In the genomic region with DNA sequence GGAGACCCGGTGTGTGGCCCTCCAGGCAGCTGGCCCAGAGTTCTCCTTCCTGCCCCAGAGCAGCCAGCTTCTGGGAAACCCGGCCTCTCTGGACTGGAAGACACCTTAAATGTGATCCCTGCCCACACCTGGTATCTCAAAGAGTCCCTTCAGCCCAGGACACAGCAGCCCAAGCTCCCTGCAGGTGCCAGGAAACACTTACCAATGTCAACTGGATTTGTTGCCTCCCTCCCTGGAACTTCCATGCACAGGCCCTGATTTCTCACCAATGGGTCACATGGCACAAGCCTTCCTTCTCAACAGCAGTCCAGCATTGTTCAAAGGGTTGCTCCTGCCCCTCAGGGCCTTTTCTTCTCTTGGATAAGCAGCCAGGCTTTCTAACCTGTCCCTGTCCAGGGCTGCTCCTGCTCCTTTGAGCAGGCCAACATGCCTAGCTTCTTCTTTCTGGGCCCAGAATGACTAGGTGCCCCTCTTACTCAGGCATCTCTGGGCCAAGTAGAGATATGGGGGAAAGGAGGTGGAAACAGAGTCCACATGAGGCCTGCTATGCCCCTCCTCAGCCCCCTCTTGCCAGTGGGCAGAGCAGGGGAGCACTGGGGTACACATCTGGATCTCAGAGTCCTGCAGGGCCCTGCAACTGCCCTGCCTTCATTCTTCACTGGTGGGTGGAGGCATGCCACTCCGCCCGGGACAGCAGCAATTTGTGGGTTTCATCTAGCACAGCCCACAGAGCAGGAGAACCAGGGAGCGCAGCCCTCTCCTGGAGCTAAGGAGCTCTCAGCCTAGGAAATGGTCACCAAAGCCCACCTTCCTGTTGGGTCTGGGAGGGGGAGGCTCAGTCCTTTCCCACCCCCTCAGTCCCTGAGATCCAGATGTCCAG, we compare ENCODE assay signal across 12 cellular contexts. TPM values are rescaled to one million over a fixed set of nuclear protein-coding genes. Genes with fewer than 3 reads are reported as not detected.
DNase-seq lines count a peak whose midpoint lies in the region; ATAC-seq and TF ChIP-seq lines count a peak whose summit lies in the region.
"Had no signal": no experiment of that assay in that cellular context is flagged by ENCODE, and none has a peak within 500 bp of the region (broad histone marks: within the 10 kb centered on the region; RNA-seq: fewer than 3 reads in every experiment).

No MANE protein-coding gene starts in this region.

- TF ChIP-seq POLR2A in adrenal gland (IDR thresholded peaks at IDR 0.05) = no peak

- H3K4me1 ChIP-seq in NT2/D1 (ENCODE audit: insufficient read depth, insufficient read length) (peaks cover 48% of the 10 kb centered on the region), neural progenitor cell (peaks cover 29% of the 10 kb centered on the region), adrenal gland (replicated peaks in 1 of 2) (peaks cover 9 to 46% of the 10 kb centered on the region in 2 donors)

- H3K4me1 Mint-ChIP-seq in CD14-positive monocyte (peaks cover 76% of the 10 kb centered on the region), endothelial cell (ENCODE audit: unreplicated experiment) (peaks cover 76% of the 10 kb centered on the region), neural progenitor cell (peaks cover 56% of the 10 kb centered on the region)

- H3F3A ChIP-seq in neural progenitor cell (ENCODE audit: low read depth) = no peaks in the 10 kb centered on the region

- H3K27ac Mint-ChIP-seq in CD14-positive monocyte (peak overlapping the region; percentile 14 to 99 (median 91)), endothelial cell (ENCODE audit: unreplicated experiment) (peak overlapping the region; percentile 90), neural progenitor cell (peak overlapping the region; percentile 86)

- H3K36me3 ChIP-seq in NT2/D1 (ENCODE audit: insufficient read depth, insufficient read length, low read length) (peaks cover 56% of the 10 kb centered on the region), neural progenitor cell (no peaks in the 10 kb centered on the region), adrenal gland (replicated peaks in 1 of 2) (peaks cover 0 to 24% of the 10 kb centered on the region in 2 donors)

- H3K9ac ChIP-seq in NT2/D1 (ENCODE audit: insufficient read length, low read depth) (peak overlapping the region; percentile 58), neural progenitor cell (no peak overlapping the region)

- H3K4me3 ChIP-seq in NT2/D1 (ENCODE audit: insufficient read length, low read depth) (peak overlapping the region; percentile 5), neural progenitor cell (no peak overlapping the region), adrenal gland (no peak overlapping the region)
- H3K4me3 ChIP-seq: sigmoid colon, SJSA1 had no signal

- no peaks in the 10 kb centered on the region for H3K9me3 ChIP-seq in NT2/D1 (ENCODE audit: insufficient read depth, low read length)
- H3K9me3 ChIP-seq in neural progenitor cell (ENCODE audit: low read depth) = no peaks in the 10 kb centered on the region
- no peaks in the 10 kb centered on the region for H3K9me3 ChIP-seq in adrenal gland (replicated peaks in 1 of 3)
- H3K9me3 ChIP-seq: sigmoid colon had no signal

- H3K27me3 Mint-ChIP-seq in CD14-positive monocyte (ENCODE audit: low read depth in 3 of 3) (peaks cover 0 to 2% (median 0%) of the 10 kb centered on the region in 3 donors), endothelial cell (ENCODE audit: unreplicated experiment) (peaks cover 3% of the 10 kb centered on the region), neural progenitor cell (ENCODE audit: insufficient read depth, low read depth) (peaks cover 3% of the 10 kb centered on the region)

- H3K9me3 Mint-ChIP-seq in CD14-positive monocyte = peaks cover 0 to 2% (median 0%) of the 10 kb centered on the region in 7 donors
- no peaks in the 10 kb centered on the region for H3K9me3 Mint-ChIP-seq in endothelial cell (ENCODE audit: unreplicated experiment)
- no peaks in the 10 kb centered on the region for H3K9me3 Mint-ChIP-seq in neural progenitor cell

- no peak for TF ChIP-seq CTCF in CD14-positive monocyte (IDR thresholded peaks at IDR 0.05)
- TF ChIP-seq CTCF in endothelial cell (IDR thresholded peaks at IDR 0.05; ENCODE audit: unreplicated experiment) = no peak
- TF ChIP-seq CTCF in neural progenitor cell (IDR thresholded peaks at IDR 0.05) = no peak
- no peak for TF ChIP-seq CTCF in adrenal gland (IDR thresholded peaks at IDR 0.05)

- H3K36me3 Mint-ChIP-seq in CD14-positive monocyte (peaks cover 38 to 54% of the 10 kb centered on the region in 2 donors), endothelial cell (ENCODE audit: low read depth, unreplicated experiment) (peaks cover 32% of the 10 kb centered on the region), neural progenitor cell (peaks cover 29% of the 10 kb centered on the region)

- H3K27me3 ChIP-seq in NT2/D1 (ENCODE audit: insufficient read depth, insufficient read length) (no peaks in the 10 kb centered on the region), neural progenitor cell (no peaks in the 10 kb centered on the region), adrenal gland (no peaks in the 10 kb centered on the region)
- H3K27me3 ChIP-seq: sigmoid colon, SJSA1 had no signal

- no peak overlapping the region for H3K4me2 ChIP-seq in neural progenitor cell

- peaks cover 99% of the 10 kb centered on the region for H3K79me2 ChIP-seq in neural progenitor cell (ENCODE audit: low read depth)

- H4K20me1 ChIP-seq in neural progenitor cell (ENCODE audit: low read depth) = peaks cover 100% of the 10 kb centered on the region

- H3K27ac ChIP-seq in neural progenitor cell (no peak overlapping the region), adrenal gland (peak overlapping the region in 1 of 5 donors; percentile 19)
- H3K27ac ChIP-seq: SJSA1 had no signal

- DNase-seq in CD14-positive monocyte (ENCODE audit: low spot score) = no peak
- no peak for DNase-seq in NT2/D1 (ENCODE audit: low read depth, low spot score)
- DNase-seq in endothelial cell (ENCODE audit: low spot score) = no peak
- DNase-seq in neural progenitor cell (ENCODE audit: low spot score) = no peak
- no peak for DNase-seq in NK-92 (lab: John Stamatoyannopoulos, UW; ENCODE audit: unreplicated experiment)
- DNase-seq in adrenal gland = no peak
- DNase-seq: DND-41, sigmoid colon had no signal

- no peak for ATAC-seq in GM19395 (IDR thresholded peaks at IDR 0.05; ENCODE audit: unreplicated experiment)
- ATAC-seq in HG03095 (IDR thresholded peaks at IDR 0.05; ENCODE audit: unreplicated experiment) = no peak
- ATAC-seq: HCT116 had no signal

- H3K4me3 Mint-ChIP-seq in CD14-positive monocyte = no peak overlapping the region
- peak overlapping the region; percentile 31 for H3K4me3 Mint-ChIP-seq in endothelial cell (ENCODE audit: unreplicated experiment)
- no peak overlapping the region for H3K4me3 Mint-ChIP-seq in neural progenitor cell

- intact Hi-C loops in CD14-positive monocyte (cut with micrococcal nuclease) (loop anchor here in 1 of 2 donors (10.0 kb wide), 1 partner anchor 86 kb away; no protein-coding TSS in a partner anchor), adrenal gland (cut with DNase I) (no loop called here)

- WGBS in adrenal gland, 4 donors = 79 to 94% (median 87%) methylated on average over 2 to 5 of the region's 5 CpGs

- no peak overlapping the region for H2AFZ ChIP-seq in neural progenitor cell (replicated peaks)

RNA-seq across cellular contexts. Expression of a gene that starts 31.4 kb away (rescaled TPM):
- polyA plus RNA-seq in CD14-positive monocyte (10 to 100 TPM; 86.8 to 98.8 TPM), adrenal gland (100 to 1,000 TPM in 1 of 3 donors, 10 to 100 TPM in 2; 44.5 to 170 (median 97.3) TPM)
- total RNA-seq in endothelial cell (ENCODE audit: unreplicated experiment) (248 TPM), neural progenitor cell (ENCODE audit: low replicate concordance) (250 and 333 TPM in 2 replicates), adrenal gland (10 to 100 TPM; 45.5 to 92.5 (median 76.8) TPM)
